13 cellular contexts compared by ENCODE assay signal in genomic region chr20:47198254-47198671, GRCh38.
A peak's percentile ranks its signal among the peaks of the same experiment; 100 is the strongest.
DNase-seq lines count a peak whose midpoint lies in the region; ATAC-seq and TF ChIP-seq lines count a peak whose summit lies in the region.
"Had no signal": no experiment of that assay in that cellular context is flagged by ENCODE, and none has a peak within 500 bp of the region (broad histone marks: within the 10 kb centered on the region; RNA-seq: fewer than 3 reads in every experiment).

No MANE protein-coding gene starts in this region.

- no peak overlapping the region for H3K4me3 ChIP-seq in tibial artery
- H3K4me3 ChIP-seq: cardiac muscle cell had no signal

- peaks cover 10% of the 10 kb centered on the region for H3K27me3 Mint-ChIP-seq in activated T-helper 2 cell treated with anti-CD3 and anti-CD28 coated beads, Interferon-gamma antibody, Interleukin-2, Interleukin-4, amounts not matched to agents 10 μg/mL and 5 μg/mL and 100 μg/mL, durations not matched to agents 14 hours and 24 hours and 36 hours (ENCODE audit: low read depth)

- peaks cover 0 to 8% (median 0%) of the 10 kb centered on the region in 4 donors for H3K4me1 ChIP-seq in tibial artery

- no peak overlapping the region for H3K27ac ChIP-seq in tibial artery
- H3K27ac ChIP-seq: cardiac muscle cell had no signal

- TF ChIP-seq CTCF in tibial artery (IDR thresholded peaks at IDR 0.05), result no peak

- no peak overlapping the region for H3K4me3 Mint-ChIP-seq in activated T-helper 2 cell treated with anti-CD3 and anti-CD28 coated beads, Interferon-gamma antibody, Interleukin-2, Interleukin-4, amounts not matched to agents 10 μg/mL and 5 μg/mL and 100 μg/mL, durations not matched to agents 14 hours and 24 hours and 36 hours (ENCODE audit: low read depth)
- H3K4me3 Mint-ChIP-seq: CD4-positive, alpha-beta T cell; T-helper 1 cell treated with Interleukin-12 subunit alpha and Interleukin-12 subunit beta and Interleukin-4 antibody, amounts not matched to agents 30 μg/mL and 1 μg/mL, for 36 hours had no signal

- H3K9me3 ChIP-seq in tibial artery, result no peaks in the 10 kb centered on the region

- no peaks in the 10 kb centered on the region for H3K27me3 ChIP-seq in tibial artery
- H3K27me3 ChIP-seq: cardiac muscle cell had no signal

- intact Hi-C loops in tibial artery (cut with DNase I; ENCODE audit: low total_unique reads), result loop anchor here (5.0 kb wide), 2 partner anchors 74 to 424 kb away; no protein-coding TSS in a partner anchor
- intact Hi-C loops in activated T-helper 2 cell treated with anti-CD3 and anti-CD28 coated beads, Interferon-gamma antibody, Interleukin-2, Interleukin-4, amounts not matched to agents 10 μg/mL and 5 μg/mL and 100 μg/mL, durations not matched to agents 14 hours and 24 hours and 36 hours (cut with micrococcal nuclease), result loop anchor here (1.0 to 10.0 kb wide), 5 partner anchors 76 to 424 kb away; partner anchors contain the start of gene NCOA3

- peak; percentile 48 for ATAC-seq in GM19351 (IDR thresholded peaks at IDR 0.05; ENCODE audit: unreplicated experiment)
- peak; percentile 92 to 95 for ATAC-seq in activated naive CD4-positive, alpha-beta T cell treated with anti-CD3 and anti-CD28 coated beads, Interleukin-2, amount 50 U/mL, for 72 hours

- peak overlapping the region; percentile 25 to 60 for H3K27ac Mint-ChIP-seq in activated naive CD4-positive, alpha-beta T cell treated with anti-CD3 and anti-CD28 coated beads, Interleukin-2, amount 50 U/mL, for 72 hours
- H3K27ac Mint-ChIP-seq in activated T-helper 2 cell treated with anti-CD3 and anti-CD28 coated beads, Interferon-gamma antibody, Interleukin-2, Interleukin-4, amounts not matched to agents 10 μg/mL and 5 μg/mL and 100 μg/mL, durations not matched to agents 14 hours and 24 hours and 36 hours, result no peak overlapping the region
- H3K27ac Mint-ChIP-seq: CD4-positive, alpha-beta T cell; T-helper 1 cell treated with Interleukin-12 subunit alpha and Interleukin-12 subunit beta and Interleukin-4 antibody, amounts not matched to agents 30 μg/mL and 1 μg/mL, for 36 hours had no signal

- no peaks in the 10 kb centered on the region for H3K9me3 Mint-ChIP-seq in activated naive CD4-positive, alpha-beta T cell treated with anti-CD3 and anti-CD28 coated beads, Interleukin-2, amount 50 U/mL, for 72 hours
- H3K9me3 Mint-ChIP-seq in activated T-helper 2 cell treated with anti-CD3 and anti-CD28 coated beads, Interferon-gamma antibody, Interleukin-2, Interleukin-4, amounts not matched to agents 10 μg/mL and 5 μg/mL and 100 μg/mL, durations not matched to agents 14 hours and 24 hours and 36 hours, result no peaks in the 10 kb centered on the region
- H3K9me3 Mint-ChIP-seq: CD4-positive, alpha-beta T cell; T-helper 1 cell treated with Interleukin-12 subunit alpha and Interleukin-12 subunit beta and Interleukin-4 antibody, amounts not matched to agents 30 μg/mL and 1 μg/mL, for 36 hours had no signal

- H3K4me1 Mint-ChIP-seq in activated T-helper 2 cell treated with anti-CD3 and anti-CD28 coated beads, Interferon-gamma antibody, Interleukin-2, Interleukin-4, amounts not matched to agents 10 μg/mL and 5 μg/mL and 100 μg/mL, durations not matched to agents 14 hours and 24 hours and 36 hours (ENCODE audit: low read depth), result peaks cover 18% of the 10 kb centered on the region

- no peaks in the 10 kb centered on the region for H3K36me3 ChIP-seq in tibial artery
- H3K36me3 ChIP-seq: cardiac muscle cell had no signal

- DNase-seq in EH (ENCODE audit: low read depth) (peak; percentile 24), tibial artery (no peak), DMS79 (lab: John Stamatoyannopoulos, UW) (no peak)
- DNase-seq in activated naive CD4-positive, alpha-beta T cell treated with anti-CD3 and anti-CD28 coated beads, Interleukin-2, amount 50 U/mL, for 72 hours (ENCODE audit: low spot score in 2 of 2), result peak in 1 of 2 donors; percentile 40
- peak; percentile 71 for DNase-seq in stimulated activated CD4-positive, alpha-beta T cell treated with anti-CD3 and anti-CD28 coated beads, Interleukin-15, amount 100 ng/mL, for 24 hours
- DNase-seq in activated T-helper 2 cell treated with anti-CD3 and anti-CD28 coated beads, Interferon-gamma antibody, Interleukin-2, Interleukin-4, amounts not matched to agents 10 μg/mL and 5 μg/mL and 100 μg/mL, durations not matched to agents 14 hours and 24 hours and 36 hours (ENCODE audit: low spot score), result no peak
- DNase-seq: CD4-positive, alpha-beta T cell; mesenchymal stem cell; NCI-H345; substantia nigra had no signal

- H3K36me3 Mint-ChIP-seq in activated naive CD4-positive, alpha-beta T cell treated with anti-CD3 and anti-CD28 coated beads, Interleukin-2, amount 50 U/mL, for 72 hours, result no peaks in the 10 kb centered on the region
- H3K36me3 Mint-ChIP-seq in activated T-helper 2 cell treated with anti-CD3 and anti-CD28 coated beads, Interferon-gamma antibody, Interleukin-2, Interleukin-4, amounts not matched to agents 10 μg/mL and 5 μg/mL and 100 μg/mL, durations not matched to agents 14 hours and 24 hours and 36 hours (ENCODE audit: low read depth), result no peaks in the 10 kb centered on the region

Comparison
In these comparisons a context has a peak if more than half of its experiments do, and no peak if none do; other contexts are left out.
1. DNase-seq: peak in EH (single experiment) and stimulated activated CD4-positive, alpha-beta T cell treated with anti-CD3 and anti-CD28 coated beads, Interleukin-15, amount 100 ng/mL, for 24 hours (single experiment); none in tibial artery (0 of 2), DMS79 (single experiment) and activated T-helper 2 cell treated with anti-CD3 and anti-CD28 coated beads, Interferon-gamma antibody, Interleukin-2, Interleukin-4, amounts not matched to agents 10 μg/mL and 5 μg/mL and 100 μg/mL, durations not matched to agents 14 hours and 24 hours and 36 hours (single experiment).